Comparison of ENCODE assay signal across 8 cellular contexts in genomic region chr9:19127881-19128719, GRCh38. TPM values are rescaled to one million over a fixed set of nuclear protein-coding genes. Genes with fewer than 3 reads are reported as not detected.
A peak's percentile ranks its signal among the peaks of the same experiment; 100 is the strongest.
DNase-seq lines count a peak whose midpoint lies in the region; ATAC-seq, FAIRE-seq and TF ChIP-seq lines count a peak whose summit lies in the region.

No MANE protein-coding gene starts in this region.

- no peak overlapping the region for H3K27ac ChIP-seq in mammary epithelial cell (ENCODE audit: insufficient read depth, low read depth, low read length)

- no peak for TF ChIP-seq CTCF in mammary epithelial cell (conservative IDR thresholded peaks at IDR 0.05 in 1 of 2, IDR thresholded peaks at IDR 0.05 in 1 of 2; ENCODE audit: extremely low read depth in 1 of 2, insufficient read depth in 1 of 2, low read depth in 1 of 2, low read length in 2 of 2)

- no peaks in the 10 kb centered on the region for H3K79me2 ChIP-seq in mammary epithelial cell (ENCODE audit: insufficient read depth, low read length)

- peak overlapping the region; percentile 88 for H2AFZ ChIP-seq in mammary epithelial cell (ENCODE audit: low read depth, low read length)

- dilution Hi-C loops in mammary epithelial cell (cut with HindIII; ENCODE audit: low sequenced_read_pairs) = no loop called here

- H3K4me1 ChIP-seq in mammary epithelial cell (ENCODE audit: insufficient read depth, low read length) = peaks cover 23% of the 10 kb centered on the region

- FAIRE-seq in RCC 7860 (lab: Jason Lieb, UNC) = no peak

- CTCF ChIA-PET in mammary epithelial cell (lab: Charles Lee; ENCODE audit: low non-redundant PET) = no interaction called here

- no peak for DNase-seq in mammary epithelial cell
- peak; percentile 74 for DNase-seq in left kidney (ENCODE audit: low read depth, low spot score)
- peak in 2 of 3 experiments; percentile 4 to 21 for DNase-seq in stimulated activated CD4-positive, alpha-beta T cell treated with anti-CD3 and anti-CD28 coated beads, TNF-alpha, amount 100 ng/mL, for 4 hours (ENCODE audit: low read depth in 3 of 3)
- no peak for DNase-seq in RCC 7860 (ENCODE audit: low spot score)

- H3K4me2 ChIP-seq in mammary epithelial cell (ENCODE audit: insufficient read depth, low read depth, low read length) = peak overlapping the region; percentile 75

- no peaks in the 10 kb centered on the region for H4K20me1 ChIP-seq in mammary epithelial cell (ENCODE audit: insufficient read depth, low read length)

- BruUV-seq in mammary epithelial cell (replicated peaks; lab: Mats Ljungman, UMichigan) = no TSS peak

- H3K9ac ChIP-seq in mammary epithelial cell (ENCODE audit: insufficient read depth, low read length) = no peak overlapping the region

- 23% methylated on average over 27 of the region's 43 CpGs for WGBS in mammary epithelial cell (ENCODE audit: low coverage, missing lambda C conversion rate)

- peak; percentile 10 for ATAC-seq in HG02798 (IDR thresholded peaks at IDR 0.05; ENCODE audit: poor library complexity, unreplicated experiment)
- peak; percentile 56 for ATAC-seq in SK-N-SH treated with all-trans-retinoic acid at 6 μM for 48 hours
- ATAC-seq in HG03457 (IDR thresholded peaks at IDR 0.05; ENCODE audit: unreplicated experiment) = no peak

- H3K36me3 ChIP-seq in mammary epithelial cell (ENCODE audit: insufficient read depth, low read length) = no peaks in the 10 kb centered on the region

- H3K27me3 ChIP-seq in mammary epithelial cell (ENCODE audit: insufficient read depth, low read length) = no peaks in the 10 kb centered on the region

- peak; percentile 12 for TF ChIP-seq POLR2A in GM15510 (IDR thresholded peaks at IDR 0.05; ENCODE audit: borderline replicate concordance, extremely low read depth, insufficient read length)

- peak overlapping the region in 2 of 3 experiments; percentile 37 to 38 for H3K4me3 ChIP-seq in mammary epithelial cell (replicated peaks in 1 of 3; ENCODE audit: insufficient read depth in 1 of 3, low read depth in 2 of 3, low read length in 3 of 3)

- in situ Hi-C loops in mammary epithelial cell (cut with MboI; ENCODE audit: low sequenced_read_pairs in 2 of 2) = no loop called here

- H3K9me3 ChIP-seq in mammary epithelial cell (replicated peaks; ENCODE audit: insufficient read depth, low read length) = no peaks in the 10 kb centered on the region

- intact Hi-C loops in mammary epithelial cell (cut with micrococcal nuclease) = no loop called here

TF ChIP-seq in SK-N-SH treated with all-trans-retinoic acid at 6 μM for 48 hours, 23 proteins besides CTCF, POLR2A, EP300 and RAD21:
- TF ChIP-seq CREB5 (CRISPR knock-in tag; IDR thresholded peaks at IDR 0.05; ENCODE audit: low read depth) (no peak), CSDC2 (CRISPR knock-in tag; IDR thresholded peaks at IDR 0.05) (0 out of 2 replicates have a peak, but pooled peaks have one; percentile 44)

RNA-seq across cellular contexts. Expression of gene PLIN2, which starts 0.8 kb away (rescaled TPM):
- total RNA-seq in mammary epithelial cell = 10 to 100 TPM in 1 of 2 donors, under 1 TPM in 1; 0.59 to 63.8 TPM
- polyA plus RNA-seq in mammary epithelial cell = 1.6 TPM
- not detected for polyA minus RNA-seq in mammary epithelial cell

RNA-seq across cellular contexts. Expression of gene HAUS6, which starts 25.4 kb away (rescaled TPM):
- total RNA-seq in mammary epithelial cell = 10 to 100 TPM; 19.5 to 21.2 TPM
- polyA plus RNA-seq in mammary epithelial cell = 9.7 TPM
- 10.5 TPM for polyA minus RNA-seq in mammary epithelial cell

Comparison
In these comparisons a context has a peak if more than half of its experiments do, and no peak if none do; other contexts are left out.
1. DNase-seq: peak in left kidney (single experiment) and stimulated activated CD4-positive, alpha-beta T cell treated with anti-CD3 and anti-CD28 coated beads, TNF-alpha, amount 100 ng/mL, for 4 hours (2 of 3); none in mammary epithelial cell (single experiment) and RCC 7860 (single experiment).